In the genomic region with DNA sequence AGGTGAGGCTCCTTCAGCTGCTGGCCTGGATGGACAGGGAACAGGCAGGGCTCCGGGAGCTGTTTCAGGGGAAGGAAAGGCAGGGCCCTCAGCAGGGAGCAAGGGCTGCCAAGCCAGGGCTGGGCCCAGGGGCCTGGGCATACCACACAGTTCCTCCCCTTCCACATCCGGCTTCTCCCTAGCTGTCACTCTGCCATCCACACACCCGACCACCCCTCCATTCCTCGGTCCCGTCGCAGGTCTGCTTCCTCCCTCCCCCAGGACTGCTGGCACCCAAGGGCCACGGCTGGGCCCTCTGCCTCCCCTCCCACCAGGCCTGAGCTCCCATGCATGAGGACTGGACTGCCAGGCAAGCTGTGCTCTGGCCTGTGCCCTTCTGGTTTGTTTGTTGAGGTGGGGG, we compare ENCODE assay signal across 11 cellular contexts. TPM values are rescaled to one million over a fixed set of nuclear protein-coding genes. Genes with fewer than 3 reads are reported as not detected.
A peak's percentile ranks its signal among the peaks of the same experiment; 100 is the strongest.
DNase-seq lines count a peak whose midpoint lies in the region; ATAC-seq and TF ChIP-seq lines count a peak whose summit lies in the region.
"Had no signal": no experiment of that assay in that cellular context is flagged by ENCODE, and none has a peak within 500 bp of the region (broad histone marks: within the 10 kb centered on the region; RNA-seq: fewer than 3 reads in every experiment).

No MANE protein-coding gene starts in this region.

- H2BK120ac ChIP-seq in H9 (ENCODE audit: low read depth, low read length, poor library complexity, severe bottlenecking): no peak overlapping the region

- H2BK12ac ChIP-seq in H9 (ENCODE audit: insufficient read length, low read depth, low read length): no peak overlapping the region

- H3K4me2 ChIP-seq in H9 (ENCODE audit: insufficient read depth, insufficient read length, low read length) (no peak overlapping the region), smooth muscle cell (no peak overlapping the region)

- H4K91ac ChIP-seq in H9 (ENCODE audit: insufficient read length, low read depth, low read length): no peak overlapping the region

- intact Hi-C loops in activated CD8-positive, alpha-beta T cell treated with anti-CD3 and anti-CD28 coated beads for 36 hours (cut with micrococcal nuclease): no loop called here
- intact Hi-C loops in left ventricle myocardium superior (cut with micrococcal nuclease): no loop called here

- H2BK15ac ChIP-seq in H9 (ENCODE audit: low read depth, low read length): no peak overlapping the region

- no peaks in the 10 kb centered on the region for H3K79me1 ChIP-seq in H9 (ENCODE audit: insufficient read depth, low read depth, low read length, poor library complexity, severe bottlenecking)

- no peak overlapping the region; the same call in 1 of the 2 replicates for H3K14ac ChIP-seq in H9 (ENCODE audit: insufficient read depth, low read length)

- H3K4me1 Mint-ChIP-seq in H9: peaks cover 9 to 21% of the 10 kb centered on the region in 2 experiments
- H3K4me1 Mint-ChIP-seq in activated CD8-positive, alpha-beta T cell treated with anti-CD3 and anti-CD28 coated beads for 36 hours (ENCODE audit: low read depth): peaks cover 44% of the 10 kb centered on the region

- H4K20me1 ChIP-seq in H9 (ENCODE audit: control insufficient read depth, insufficient read depth, insufficient read length) (no peaks in the 10 kb centered on the region), smooth muscle cell (ENCODE audit: low read depth) (peaks cover 87% of the 10 kb centered on the region)

- no peak overlapping the region for H2AFZ ChIP-seq in H9 (ENCODE audit: low read length)
- H2AFZ ChIP-seq in smooth muscle cell (ENCODE audit: low read depth): no peak overlapping the region

- no peak overlapping the region for H4K5ac ChIP-seq in H9 (ENCODE audit: insufficient read length, low read depth, low read length)

- H3F3A ChIP-seq in smooth muscle cell (ENCODE audit: low read depth): no peaks in the 10 kb centered on the region

- DNase-seq in H9: no peak
- no peak for DNase-seq in activated CD8-positive, alpha-beta T cell treated with anti-CD3 and anti-CD28 coated beads for 36 hours
- no peak for DNase-seq in left ventricle myocardium superior
- no peak for DNase-seq in anterior cingulate cortex (lab: John Stamatoyannopoulos, UW)
- no peak for DNase-seq in iPS-NIHi11 (ENCODE audit: low spot score)
- DNase-seq in smooth muscle cell (lab: John Stamatoyannopoulos, UW; ENCODE audit: unreplicated experiment): no peak
- no peak for DNase-seq in HT-29 (ENCODE audit: low spot score)
- DNase-seq: activated gamma-delta T cell treated with Interleukin-2 at 50 U/mL for 16 hours, mesendoderm had no signal

- H3K36me3 ChIP-seq in smooth muscle cell (ENCODE audit: low read depth): no peaks in the 10 kb centered on the region

- TF ChIP-seq CTCF in H9 (conservative IDR thresholded peaks at IDR 0.05): no peak
- TF ChIP-seq CTCF in activated CD8-positive, alpha-beta T cell treated with anti-CD3 and anti-CD28 coated beads for 36 hours (IDR thresholded peaks at IDR 0.05): no peak
- no peak for TF ChIP-seq CTCF in smooth muscle cell (IDR thresholded peaks at IDR 0.05; ENCODE audit: borderline replicate concordance, insufficient read depth, poor library complexity, severe bottlenecking)

- H2BK20ac ChIP-seq in H9 (ENCODE audit: low read depth, low read length, poor library complexity, severe bottlenecking): no peak overlapping the region

- peak overlapping the region; percentile 28 to 44 (median 38); a peak in 3 of 7 replicates for H3K27ac Mint-ChIP-seq in H9
- peak overlapping the region; percentile 89 for H3K27ac Mint-ChIP-seq in activated CD8-positive, alpha-beta T cell treated with anti-CD3 and anti-CD28 coated beads for 36 hours

- no peak overlapping the region for H4K8ac ChIP-seq in H9 (replicated peaks; ENCODE audit: insufficient read length, low read depth, low read length)

- no peak overlapping the region for H3K4me3 Mint-ChIP-seq in H9
- no peak overlapping the region for H3K4me3 Mint-ChIP-seq in activated CD8-positive, alpha-beta T cell treated with anti-CD3 and anti-CD28 coated beads for 36 hours

- no peaks in the 10 kb centered on the region for H3K27me3 ChIP-seq in H9 (ENCODE audit: insufficient read depth, low read length)
- H3K27me3 ChIP-seq in smooth muscle cell (ENCODE audit: low read depth): no peaks in the 10 kb centered on the region

- POLR2A ChIA-PET in activated CD8-positive, alpha-beta T cell treated with anti-CD3 and anti-CD28 coated beads for 36 hours (lab: Charles Lee): interaction anchor here (0.9 to 1.3 kb wide), 6 partner anchors 9 to 34 kb away, joined by 3 to 5 read pairs (median 3); no protein-coding TSS in a partner anchor

- H3K18ac ChIP-seq in H9 (ENCODE audit: insufficient read length, low read depth, low read length): no peak overlapping the region

- H3K9ac ChIP-seq in H9 (ENCODE audit: extremely low read depth, insufficient read length, low read length) (no peak overlapping the region), smooth muscle cell (ENCODE audit: low read depth) (no peak overlapping the region)

- H3K4me1 ChIP-seq in H9 (ENCODE audit: insufficient read depth, low read length) (no peaks in the 10 kb centered on the region), smooth muscle cell (ENCODE audit: low read depth) (no peaks in the 10 kb centered on the region)

- H3K23ac ChIP-seq in H9 (ENCODE audit: insufficient read length, low read depth, low read length): no peak overlapping the region

- H3K27me3 Mint-ChIP-seq in H9 (ENCODE audit: low read depth): no peaks in the 10 kb centered on the region; the same call in 1 of the 2 replicates
- H3K27me3 Mint-ChIP-seq in activated CD8-positive, alpha-beta T cell treated with anti-CD3 and anti-CD28 coated beads for 36 hours: no peaks in the 10 kb centered on the region

- no peak overlapping the region for H3K4me3 ChIP-seq in skin epidermis
- no peak overlapping the region for H3K4me3 ChIP-seq in smooth muscle cell

- CTCF ChIA-PET in activated CD8-positive, alpha-beta T cell treated with anti-CD3 and anti-CD28 coated beads for 36 hours (lab: Charles Lee): interaction anchor here (0.9 to 2.5 kb wide), 7 partner anchors 8 to 71 kb away, joined by 3 to 24 read pairs (median 6); partner anchors contain the start of gene CDIP1

- H3K9me3 ChIP-seq in H9 (ENCODE audit: control insufficient read depth, low read depth, low read length) (no peaks in the 10 kb centered on the region), smooth muscle cell (replicated peaks; ENCODE audit: low read depth) (no peaks in the 10 kb centered on the region)

- H2AK5ac ChIP-seq in H9 (ENCODE audit: insufficient read length, low read length): no peak overlapping the region

- no peaks in the 10 kb centered on the region for H3K23me2 ChIP-seq in H9 (ENCODE audit: insufficient read length, low read depth, low read length, poor library complexity, severe bottlenecking)

- H3K36me3 Mint-ChIP-seq in H9 (ENCODE audit: insufficient read depth in 1 of 3, low read depth in 3 of 3): peaks cover 16 to 29% (median 29%) of the 10 kb centered on the region in 3 experiments; a peak in 6 of 7 replicates
- peaks cover 21% of the 10 kb centered on the region for H3K36me3 Mint-ChIP-seq in activated CD8-positive, alpha-beta T cell treated with anti-CD3 and anti-CD28 coated beads for 36 hours (ENCODE audit: low read depth)

- no peak overlapping the region for H3T11ph ChIP-seq in H9 (ENCODE audit: low read length)

- H3K79me2 ChIP-seq in H9 (ENCODE audit: insufficient read depth, low read length) (no peaks in the 10 kb centered on the region), smooth muscle cell (ENCODE audit: low read depth) (peaks cover 7% of the 10 kb centered on the region)

- H2BK5ac ChIP-seq in H9 (ENCODE audit: insufficient read length, low read length): no peak overlapping the region

- no peak for ATAC-seq in activated CD8-positive, alpha-beta T cell treated with anti-CD3 and anti-CD28 coated beads for 36 hours
- peak; percentile 6 for ATAC-seq in left ventricle myocardium superior

- no peak overlapping the region; the same call in 1 of the 2 replicates for H3K4ac ChIP-seq in H9 (ENCODE audit: low read depth, low read length)

- WGBS in H9 (ENCODE audit: extremely low coverage, insufficient read length, low lambda C conversion rate): no CpG with 5 or more reads among the region's 7 CpGs
- WGBS in smooth muscle cell (ENCODE audit: low lambda C conversion rate): 85% methylated on average over 7 of the region's 7 CpGs

- H3K27ac ChIP-seq in H9 (ENCODE audit: insufficient read length, low read depth, low read length) (no peak overlapping the region), skin epidermis (peak overlapping the region; percentile 39 to 90 (median 76)), smooth muscle cell (ENCODE audit: low read depth) (no peak overlapping the region)

- no peaks in the 10 kb centered on the region for H3K9me3 Mint-ChIP-seq in H9
- no peaks in the 10 kb centered on the region for H3K9me3 Mint-ChIP-seq in activated CD8-positive, alpha-beta T cell treated with anti-CD3 and anti-CD28 coated beads for 36 hours

- H3K56ac ChIP-seq in H9 (ENCODE audit: insufficient read length, low read depth, low read length): no peak overlapping the region

RNA-seq across cellular contexts. Expression of gene CDIP1, which starts 24.0 kb away (rescaled TPM):
- total RNA-seq in H9 (2021): 49.7 and 50.5 TPM in 2 replicates
- total RNA-seq in activated CD8-positive, alpha-beta T cell treated with anti-CD3 and anti-CD28 coated beads for 36 hours: 10 to 100 TPM; 31.9 to 32.2 TPM
- 53.3 TPM for total RNA-seq in left ventricle myocardium superior
- 17.7 and 19.7 TPM in 2 replicates for total RNA-seq in smooth muscle cell
- polyA plus RNA-seq in smooth muscle cell: 36.9 and 40.9 TPM in 2 replicates
- total RNA-seq in HT-29 (2014; rRNA removed; shearing (Covaris generic)): not detected in 2 replicates

RNA-seq across cellular contexts. Expression of gene HMOX2, which starts 38.4 kb away (rescaled TPM):
- total RNA-seq in H9 (2021) (44.4 and 45.7 TPM in 2 replicates), left ventricle myocardium superior (121 TPM), smooth muscle cell (26.7 and 35.3 TPM in 2 replicates)
- total RNA-seq in activated CD8-positive, alpha-beta T cell treated with anti-CD3 and anti-CD28 coated beads for 36 hours: 10 to 100 TPM; 64.7 to 65.4 TPM
- polyA plus RNA-seq in smooth muscle cell: 54.2 and 62.6 TPM in 2 replicates
- 105 and 113 TPM in 2 replicates for total RNA-seq in HT-29 (2014; rRNA removed; shearing (Covaris generic))

RNA-seq across cellular contexts. Expression of gene NMRAL1, which starts 40.2 kb away (rescaled TPM):
- 74.1 and 78.9 TPM in 2 replicates for total RNA-seq in H9 (2021)
- total RNA-seq in activated CD8-positive, alpha-beta T cell treated with anti-CD3 and anti-CD28 coated beads for 36 hours: 10 to 100 TPM; 45.3 to 53.6 TPM
- 24.7 TPM for total RNA-seq in left ventricle myocardium superior
- 27.1 and 35.6 TPM in 2 replicates for total RNA-seq in smooth muscle cell
- 51.8 and 64.3 TPM in 2 replicates for polyA plus RNA-seq in smooth muscle cell
- total RNA-seq in HT-29 (2014; rRNA removed; shearing (Covaris generic)): 81.3 and 109 TPM in 2 replicates

RNA-seq across cellular contexts. Expression of gene C16orf96, which starts 41.5 kb away (rescaled TPM):
- total RNA-seq in H9 (2021) (1.4 and 2.0 TPM in 2 replicates), left ventricle myocardium superior (0.07 TPM), smooth muscle cell (0.09 TPM in 1 of 2 replicates, not detected in the other)
- total RNA-seq in activated CD8-positive, alpha-beta T cell treated with anti-CD3 and anti-CD28 coated beads for 36 hours: under 1 TPM; 0.16 to 0.32 TPM
- 0.32 TPM in 1 of 2 replicates, not detected in the other for polyA plus RNA-seq in smooth muscle cell
- total RNA-seq in HT-29 (2014; rRNA removed; shearing (Covaris generic)): not detected in 2 replicates
- total RNA-seq: Daoy had no signal

Comparison
In these comparisons a context has a peak if more than half of its experiments do, and no peak if none do; other contexts are left out.
1. H3K27ac ChIP-seq: peak in skin epidermis (21 of 21); none in H9 (single experiment) and smooth muscle cell (single experiment).
2. RNA of gene CDIP1, which starts 24.0 kb away (total RNA-seq): 53.3 TPM in left ventricle myocardium superior (single experiment), 49.7 to 50.5 TPM in H9, 31.9 to 32.2 TPM in activated CD8-positive, alpha-beta T cell treated with anti-CD3 and anti-CD28 coated beads for 36 hours and 17.7 to 19.7 TPM in smooth muscle cell; not detected in HT-29; every median in the first group is over 10 times any median in the second.